ENCODE assay signal across 27 cellular contexts in genomic region chr7:55299273-55299967, GRCh38.
A peak's percentile ranks its signal among the peaks of the same experiment; 100 is the strongest.
DNase-seq lines count a peak whose midpoint lies in the region; ATAC-seq, FAIRE-seq and TF ChIP-seq lines count a peak whose summit lies in the region.
"Had no signal": no experiment of that assay in that cellular context is flagged by ENCODE, and none has a peak within 500 bp of the region (broad histone marks: within the 10 kb centered on the region; RNA-seq: fewer than 3 reads in every experiment).

No MANE protein-coding gene starts in this region.

- no peak overlapping the region for H3K4me3 Mint-ChIP-seq in CD8-positive, alpha-beta T cell
- H3K4me3 Mint-ChIP-seq: CD4-positive, alpha-beta T cell had no signal

- POLR2A ChIA-PET in GM12878 (lab: Charles Lee) = interaction anchor here (2.9 kb wide), 1 partner anchor 10 kb away, joined by 19 read pairs; no protein-coding TSS in a partner anchor
- POLR2A ChIA-PET in CD8-positive, alpha-beta T cell (lab: Charles Lee) = no interaction called here

- ATAC-seq in HG03439 (IDR thresholded peaks at IDR 0.05; ENCODE audit: unreplicated experiment) (peak; percentile 59), GM12878 (peak; percentile 39), upper lobe of left lung (ENCODE audit: low FRiP score in 2 of 2) (no peak)
- ATAC-seq in CD8-positive, alpha-beta T cell = no peak
- ATAC-seq: Right ventricle myocardium inferior had no signal

- TF ChIP-seq RAD21 in GM12878 (IDR thresholded peaks at IDR 0.05; ENCODE audit: insufficient read depth, low read depth, low read length) = no peak

- no peak overlapping the region for H3K4me3 ChIP-seq in DOHH2 (ENCODE audit: low read length)
- no peak overlapping the region for H3K4me3 ChIP-seq in GM12878
- peak overlapping the region; percentile 14; the same call in 1 of the 2 replicates for H3K4me3 ChIP-seq in iPS-20b (ENCODE audit: low read length)
- H3K4me3 ChIP-seq in CD8-positive, alpha-beta T cell (ENCODE audit: low read depth, low read length) = no peak overlapping the region
- H3K4me3 ChIP-seq in mammary epithelial cell (replicated peaks in 1 of 3; ENCODE audit: insufficient read depth in 1 of 3, low read depth in 2 of 3, low read length in 3 of 3) = no peak overlapping the region
- no peak overlapping the region for H3K4me3 ChIP-seq in upper lobe of left lung
- H3K4me3 ChIP-seq: BLaER1, SJSA1 had no signal

- H3K9me2 ChIP-seq in DOHH2 (replicated peaks; ENCODE audit: control insufficient read depth, low read length) = no peaks in the 10 kb centered on the region

- no peak for FAIRE-seq in GM12878 (lab: Jason Lieb, UNC)

- no peaks in the 10 kb centered on the region for H3K9me3 Mint-ChIP-seq in CD8-positive, alpha-beta T cell
- H3K9me3 Mint-ChIP-seq: CD4-positive, alpha-beta T cell had no signal

- BruUV-seq in GM12878 (replicated peaks; lab: Mats Ljungman, UMichigan) (no TSS peak), mammary epithelial cell (replicated peaks; lab: Mats Ljungman, UMichigan) (no TSS peak)

- peaks cover 23% of the 10 kb centered on the region for H3K4me1 ChIP-seq in DOHH2 (ENCODE audit: control insufficient read depth, low read length)
- peaks cover 4% of the 10 kb centered on the region; the same call in 1 of the 2 replicates for H3K4me1 ChIP-seq in GM12878 (ENCODE audit: control insufficient read depth, insufficient read depth, low read length)
- H3K4me1 ChIP-seq in iPS-20b (ENCODE audit: insufficient read depth, low read length) = peaks cover 19% of the 10 kb centered on the region
- no peaks in the 10 kb centered on the region for H3K4me1 ChIP-seq in CD8-positive, alpha-beta T cell (ENCODE audit: insufficient read depth, low read length)
- no peaks in the 10 kb centered on the region for H3K4me1 ChIP-seq in mammary epithelial cell (ENCODE audit: insufficient read depth, low read length)
- no peaks in the 10 kb centered on the region for H3K4me1 ChIP-seq in upper lobe of left lung
- H3K4me1 ChIP-seq: BLaER1, Caco-2, SJSA1 had no signal

- intact Hi-C loops in GM12878 (cut with micrococcal nuclease; ENCODE audit: unreplicated experiment) (no loop called here), mammary epithelial cell (cut with micrococcal nuclease) (no loop called here)
- intact Hi-C loops in CD8-positive, alpha-beta T cell (cut with DNase I, micrococcal nuclease) = no loop called here

- no peak for TF ChIP-seq POLR2A in GM12878 (IDR thresholded peaks at IDR 0.05; ENCODE audit: low read depth, low read length)
- no peak for TF ChIP-seq POLR2A in upper lobe of left lung (IDR thresholded peaks at IDR 0.05)

- peaks cover 3% of the 10 kb centered on the region for H3K4me1 Mint-ChIP-seq in CD8-positive, alpha-beta T cell (ENCODE audit: low read depth)

- H4K20me1 ChIP-seq in DOHH2 (ENCODE audit: control insufficient read depth, insufficient read depth, low read depth, low read length) (no peaks in the 10 kb centered on the region), GM12878 (ENCODE audit: control insufficient read depth, insufficient read depth) (no peaks in the 10 kb centered on the region), mammary epithelial cell (ENCODE audit: insufficient read depth, low read length) (no peaks in the 10 kb centered on the region)
- H4K20me1 ChIP-seq: BLaER1 had no signal

- DNase-seq in GM12878 (ENCODE audit: low read depth, low spot score) (no peak), mammary epithelial cell (no peak), upper lobe of left lung (no peak), dermis blood vessel endothelial cell (no peak)
- no peak for DNase-seq in CD8-positive, alpha-beta T cell
- DNase-seq: ACHN; Caco-2; CD4-positive, alpha-beta T cell; DMS 273 treated with DMSO at 0.1 percent for 48 hours; GF-D8; GOT3; KG1; NCI-H1105; NCI-H146; NCI-H2029; NCI-H226; NCI-H524 treated with DMSO at 0.1 percent for 48 hours; NCI-H82; OCI-M1; T-helper 1 cell had no signal

- TF ChIP-seq EP300 in GM12878 (IDR thresholded peaks at IDR 0.05; ENCODE audit: borderline replicate concordance in 1 of 2, control insufficient read depth in 1 of 2, low read depth in 2 of 2, low read length in 2 of 2) (no peak; a peak in 1 of 4 replicates), upper lobe of left lung (IDR thresholded peaks at IDR 0.05) (no peak)

- in situ Hi-C loops in GM12878 (cut with MboI) (loop anchor here (25.0 kb wide), 1 partner anchor 288 kb away; no protein-coding TSS in a partner anchor), mammary epithelial cell (cut with MboI; ENCODE audit: low sequenced_read_pairs in 2 of 2) (loop anchor here in 1 of 2 donors (25.0 kb wide), 1 partner anchor 288 kb away; no protein-coding TSS in a partner anchor)

- H3K79me2 ChIP-seq in DOHH2 (ENCODE audit: control insufficient read depth, low read length) (no peaks in the 10 kb centered on the region), GM12878 (ENCODE audit: control insufficient read depth, insufficient read depth, low read length) (no peaks in the 10 kb centered on the region), mammary epithelial cell (ENCODE audit: insufficient read depth, low read length) (no peaks in the 10 kb centered on the region)

- H3K27me3 Mint-ChIP-seq in CD8-positive, alpha-beta T cell (ENCODE audit: low read depth) = peaks cover 12% of the 10 kb centered on the region

- dilution Hi-C loops in mammary epithelial cell (cut with HindIII; ENCODE audit: low sequenced_read_pairs) = no loop called here

- H3K9ac ChIP-seq in GM12878 (ENCODE audit: control insufficient read depth, insufficient read depth, low read length) = no peak overlapping the region
- 0 out of 2 replicates have a peak overlapping the region, but pooled peaks have one; percentile 32 for H3K9ac ChIP-seq in iPS-20b (ENCODE audit: low read depth, low read length)
- no peak overlapping the region for H3K9ac ChIP-seq in mammary epithelial cell (ENCODE audit: insufficient read depth, low read length)
- H3K9ac ChIP-seq: BLaER1 had no signal

- no peaks in the 10 kb centered on the region for H3K36me3 Mint-ChIP-seq in CD8-positive, alpha-beta T cell

- H3K9me3 ChIP-seq in DOHH2 (ENCODE audit: control insufficient read depth, insufficient read depth, low read length) (no peaks in the 10 kb centered on the region), GM12878 (replicated peaks; ENCODE audit: control insufficient read depth, insufficient read depth, low read length) (no peaks in the 10 kb centered on the region), iPS-20b (ENCODE audit: insufficient read depth, low read depth, low read length) (no peaks in the 10 kb centered on the region), mammary epithelial cell (replicated peaks; ENCODE audit: insufficient read depth, low read length) (no peaks in the 10 kb centered on the region), upper lobe of left lung (no peaks in the 10 kb centered on the region)
- H3K9me3 ChIP-seq in CD8-positive, alpha-beta T cell (ENCODE audit: low read length) = no peaks in the 10 kb centered on the region
- H3K9me3 ChIP-seq: BLaER1, Caco-2, SJSA1 had no signal

- SMC1A ChIA-PET in GM12878 (lab: Charles Lee; ENCODE audit: uncharacterized antibody, unreplicated experiment) = interaction anchor here (0.7 to 5.3 kb wide), 8 partner anchors 10 to 235 kb away, joined by 3 to 33 read pairs (median 4); no protein-coding TSS in a partner anchor

- H3K27ac ChIP-seq in DOHH2 (ENCODE audit: low read depth, low read length) = no peak overlapping the region
- no peak overlapping the region for H3K27ac ChIP-seq in GM12878 (ENCODE audit: control insufficient read depth, insufficient read depth)
- H3K27ac ChIP-seq in iPS-20b (ENCODE audit: low read length) = no peak overlapping the region
- H3K27ac ChIP-seq in CD8-positive, alpha-beta T cell (ENCODE audit: low read depth, low read length) = no peak overlapping the region
- H3K27ac ChIP-seq in mammary epithelial cell (ENCODE audit: insufficient read depth, low read depth, low read length) = no peak overlapping the region
- no peak overlapping the region for H3K27ac ChIP-seq in upper lobe of left lung
- H3K27ac ChIP-seq: 22Rv1, BLaER1, SJSA1 had no signal

- no peaks in the 10 kb centered on the region for H3F3A ChIP-seq in DOHH2 (ENCODE audit: control insufficient read depth, insufficient read depth)

- H2AFZ ChIP-seq in GM12878 (ENCODE audit: control insufficient read depth, low read depth, low read length) (no peak overlapping the region), mammary epithelial cell (ENCODE audit: low read depth, low read length) (no peak overlapping the region)

- 40% methylated on average over 8 of the region's 8 CpGs for WGBS in GM12878 (ENCODE audit: insufficient coverage, insufficient replicate concordance, low lambda C conversion rate, missing lambda C conversion rate)
- WGBS in mammary epithelial cell (ENCODE audit: low coverage, missing lambda C conversion rate) = 67% methylated on average over 8 of the region's 8 CpGs
- 75 to 87% methylated on average over 8 of the region's 8 CpGs for WGBS in upper lobe of left lung, 2 donors

- H3K27ac Mint-ChIP-seq in CD8-positive, alpha-beta T cell = no peak overlapping the region
- H3K27ac Mint-ChIP-seq: CD4-positive, alpha-beta T cell had no signal

- CTCF ChIA-PET in GM12878 (lab: Yijun Ruan, JAX) (interaction anchor here (1.1 to 5.8 kb wide), 4 partner anchors 10 to 666 kb away, joined by 3 to 21 read pairs (median 8); no protein-coding TSS in a partner anchor), mammary epithelial cell (lab: Charles Lee; ENCODE audit: low non-redundant PET) (no interaction called here)
- CTCF ChIA-PET in CD8-positive, alpha-beta T cell (lab: Charles Lee) = no interaction called here

- H3K4me2 ChIP-seq in DOHH2 (ENCODE audit: low read length) (peak overlapping the region; percentile 0), GM12878 (ENCODE audit: control insufficient read depth, insufficient read depth) (no peak overlapping the region), mammary epithelial cell (ENCODE audit: insufficient read depth, low read depth, low read length) (no peak overlapping the region)
- H3K4me2 ChIP-seq: BLaER1 had no signal

- H3K27me3 ChIP-seq in DOHH2 (ENCODE audit: control insufficient read depth, low read length) = 0 out of 2 replicates have a peak, but pooled peaks cover 2% of the 10 kb centered on the region
- H3K27me3 ChIP-seq in GM12878 (replicated peaks in 1 of 2; ENCODE audit: control insufficient read depth in 2 of 2, insufficient read depth in 2 of 2, low read length in 1 of 2) = no peaks in the 10 kb centered on the region
- no peaks in the 10 kb centered on the region for H3K27me3 ChIP-seq in iPS-20b (ENCODE audit: insufficient read depth, low read length)
- no peaks in the 10 kb centered on the region for H3K27me3 ChIP-seq in CD8-positive, alpha-beta T cell (ENCODE audit: insufficient read depth, low read length)
- H3K27me3 ChIP-seq in mammary epithelial cell (ENCODE audit: insufficient read depth, low read length) = peaks cover 5% of the 10 kb centered on the region
- no peaks in the 10 kb centered on the region for H3K27me3 ChIP-seq in upper lobe of left lung
- H3K27me3 ChIP-seq: BLaER1 had no signal

- no peaks in the 10 kb centered on the region for H3K36me3 ChIP-seq in DOHH2 (ENCODE audit: control insufficient read depth, low read length)
- H3K36me3 ChIP-seq in GM12878 (ENCODE audit: control insufficient read depth in 2 of 2, insufficient read depth in 2 of 2, low read length in 1 of 2) = no peaks in the 10 kb centered on the region
- H3K36me3 ChIP-seq in iPS-20b (ENCODE audit: insufficient read depth, low read depth, low read length) = no peaks in the 10 kb centered on the region
- H3K36me3 ChIP-seq in CD8-positive, alpha-beta T cell (ENCODE audit: insufficient read depth, low read length) = no peaks in the 10 kb centered on the region
- H3K36me3 ChIP-seq in mammary epithelial cell (ENCODE audit: insufficient read depth, low read length) = no peaks in the 10 kb centered on the region
- H3K36me3 ChIP-seq in upper lobe of left lung = no peaks in the 10 kb centered on the region
- H3K36me3 ChIP-seq: BLaER1, SJSA1 had no signal

- RAD21 ChIA-PET in GM12878 (lab: Charles Lee; ENCODE audit: unreplicated experiment) = interaction anchor here (1.7 to 3.3 kb wide), 4 partner anchors 10 to 234 kb away, joined by 4 to 23 read pairs (median 10); no protein-coding TSS in a partner anchor

- TF ChIP-seq CTCF in DOHH2 (IDR thresholded peaks at IDR 0.05; ENCODE audit: low read depth, low read length, poor library complexity, severe bottlenecking) (no peak), GM12878 (IDR thresholded peaks at IDR 0.05 in 2 of 3, conservative IDR thresholded peaks at IDR 0.05 in 1 of 3; ENCODE audit: control insufficient read depth in 2 of 3, extremely low read depth in 1 of 3, insufficient read depth in 1 of 3, low read depth in 3 of 3, low read length in 3 of 3) (no peak), mammary epithelial cell (conservative IDR thresholded peaks at IDR 0.05 in 1 of 2, IDR thresholded peaks at IDR 0.05 in 1 of 2; ENCODE audit: extremely low read depth in 1 of 2, insufficient read depth in 1 of 2, low read depth in 1 of 2, low read length in 2 of 2) (no peak), upper lobe of left lung (IDR thresholded peaks at IDR 0.05) (no peak)
- TF ChIP-seq CTCF in CD8-positive, alpha-beta T cell (IDR thresholded peaks at IDR 0.05) = no peak

Comparison
In these comparisons a context has a peak if more than half of its experiments do, and no peak if none do; other contexts are left out.
1. ATAC-seq: peak in HG03439 (single experiment) and GM12878 (single experiment); none in CD8-positive, alpha-beta T cell (single experiment) and upper lobe of left lung (0 of 2).